In genomic region chr1:153697873-153698647, GRCh38 we compare ENCODE assay signal across 8 cellular contexts. TPM values are rescaled to one million over a fixed set of nuclear protein-coding genes. Genes with fewer than 3 reads are reported as not detected.
A peak's percentile ranks its signal among the peaks of the same experiment; 100 is the strongest.
DNase-seq lines count a peak whose midpoint lies in the region; ATAC-seq, FAIRE-seq and TF ChIP-seq lines count a peak whose summit lies in the region.

No MANE protein-coding gene starts in this region.

- peak; percentile 14 for FAIRE-seq in GM19239 (lab: Jason Lieb, UNC)

- H3K27ac Mint-ChIP-seq in immature natural killer cell, result peak overlapping the region in 2 of 6 donors; percentile 40
- H3K27ac Mint-ChIP-seq in activated T-helper 17 cell treated with anti-CD3 and anti-CD28 coated beads, Interleukin-2, amount 50 U/mL, for 72 hours, result no peak overlapping the region

- peak; percentile 45 to 57 for ATAC-seq in gastrocnemius medialis
- no peak for ATAC-seq in activated T-helper 17 cell treated with anti-CD3 and anti-CD28 coated beads, Interleukin-2, amount 50 U/mL, for 72 hours (replicated peaks)
- no peak for ATAC-seq in HG02588 (IDR thresholded peaks at IDR 0.05; ENCODE audit: unreplicated experiment)

- intact Hi-C loops in gastrocnemius medialis (cut with DNase I; ENCODE audit: low total_unique reads), result no loop called here

- in situ Hi-C loops in gastrocnemius medialis (cut with MboI; ENCODE audit: low sequenced_read_pairs in 4 of 4), result loop anchor here in 1 of 4 donors (25.0 kb wide), 1 partner anchor 289 kb away; the partner anchor contains the start of genes JTB, RAB13 and RPS27

- H3K9me3 ChIP-seq in gastrocnemius medialis, result no peaks in the 10 kb centered on the region

- peaks cover 0 to 2% (median 0%) of the 10 kb centered on the region in 3 donors for H3K27me3 Mint-ChIP-seq in immature natural killer cell (ENCODE audit: low read depth in 3 of 3)
- H3K27me3 Mint-ChIP-seq in activated T-helper 17 cell treated with anti-CD3 and anti-CD28 coated beads, Interleukin-2, amount 50 U/mL, for 72 hours, result no peaks in the 10 kb centered on the region

- DNase-seq in GM19239 (ENCODE audit: insufficient read length, low spot score) (no peak), cardiac fibroblast (ENCODE audit: low read depth in 2 of 2) (peak; percentile 63 to 91), immature natural killer cell (no peak), gastrocnemius medialis (peak in 1 of 2 donors; percentile 25), NCI-H748 treated with DMSO at 0.1 percent for 48 hours (lab: John Stamatoyannopoulos, UW) (no peak), SIG-M5 (lab: John Stamatoyannopoulos, UW) (no peak)

- H3K27ac ChIP-seq in gastrocnemius medialis, result peak overlapping the region; percentile 63 to 79 (median 69)

- no peaks in the 10 kb centered on the region for H3K36me3 Mint-ChIP-seq in immature natural killer cell
- H3K36me3 Mint-ChIP-seq in activated T-helper 17 cell treated with anti-CD3 and anti-CD28 coated beads, Interleukin-2, amount 50 U/mL, for 72 hours (ENCODE audit: low read depth), result no peaks in the 10 kb centered on the region

- H3K4me3 Mint-ChIP-seq in immature natural killer cell, result peak overlapping the region in 3 of 5 donors; percentile 27 to 46 (median 33)
- H3K4me3 Mint-ChIP-seq in activated T-helper 17 cell treated with anti-CD3 and anti-CD28 coated beads, Interleukin-2, amount 50 U/mL, for 72 hours, result no peak overlapping the region

- no peaks in the 10 kb centered on the region for H3K9me3 Mint-ChIP-seq in immature natural killer cell
- no peaks in the 10 kb centered on the region for H3K9me3 Mint-ChIP-seq in activated T-helper 17 cell treated with anti-CD3 and anti-CD28 coated beads, Interleukin-2, amount 50 U/mL, for 72 hours

- H3K36me3 ChIP-seq in gastrocnemius medialis, result no peaks in the 10 kb centered on the region

- peaks cover 0 to 4% of the 10 kb centered on the region in 2 donors for H3K4me1 ChIP-seq in gastrocnemius medialis

- H3K27me3 ChIP-seq in gastrocnemius medialis, result no peaks in the 10 kb centered on the region

- H3K4me1 Mint-ChIP-seq in immature natural killer cell, result no peaks in the 10 kb centered on the region
- H3K4me1 Mint-ChIP-seq in activated T-helper 17 cell treated with anti-CD3 and anti-CD28 coated beads, Interleukin-2, amount 50 U/mL, for 72 hours, result no peaks in the 10 kb centered on the region

- TF ChIP-seq POLR2A in gastrocnemius medialis (IDR thresholded peaks at IDR 0.05), result no peak

- no peak overlapping the region for H3K4me3 ChIP-seq in cardiac fibroblast (replicated peaks in 1 of 2; ENCODE audit: low read depth in 2 of 2, low read length in 2 of 2)
- H3K4me3 ChIP-seq in gastrocnemius medialis, result peak overlapping the region in 1 of 4 donors; percentile 1

- no peak for TF ChIP-seq CTCF in cardiac fibroblast (IDR thresholded peaks at IDR 0.05; ENCODE audit: low read depth, low read length)
- no peak for TF ChIP-seq CTCF in gastrocnemius medialis (IDR thresholded peaks at IDR 0.05 in 4 of 5, conservative IDR thresholded peaks at IDR 0.05 in 1 of 5)

RNA-seq across cellular contexts. Expression of gene NPR1, which starts 19.6 kb away (rescaled TPM):
- polyA plus RNA-seq in immature natural killer cell, result not detected
- total RNA-seq in gastrocnemius medialis, result 1 to 10 TPM; 3.0 to 7.1 (median 4.5) TPM
- under 1 TPM in 1 of 2 donors, not detected in 1; 0.19 TPM for total RNA-seq in activated T-helper 17 cell treated with anti-CD3 and anti-CD28 coated beads, Interleukin-2, amount 50 U/mL, for 72 hours

RNA-seq across cellular contexts. Expression of gene ILF2, which starts 27.3 kb away (rescaled TPM):
- 100 to 1,000 TPM; 162 to 221 (median 164) TPM for polyA plus RNA-seq in immature natural killer cell
- total RNA-seq in gastrocnemius medialis, result 100 to 1,000 TPM; 110 to 138 (median 117) TPM
- 100 to 1,000 TPM; 153 to 245 TPM for total RNA-seq in activated T-helper 17 cell treated with anti-CD3 and anti-CD28 coated beads, Interleukin-2, amount 50 U/mL, for 72 hours

RNA-seq across cellular contexts. Expression of gene INTS3, which starts 29.8 kb away (rescaled TPM):
- polyA plus RNA-seq in immature natural killer cell, result 10 to 100 TPM in 1 of 3 donors, 1 to 10 TPM in 2; 7.5 to 14.5 (median 7.9) TPM
- 10 to 100 TPM; 16.1 to 28.0 (median 19.9) TPM for total RNA-seq in gastrocnemius medialis
- 100 to 1,000 TPM in 1 of 2 donors, 10 to 100 TPM in 1; 49.5 to 103 TPM for total RNA-seq in activated T-helper 17 cell treated with anti-CD3 and anti-CD28 coated beads, Interleukin-2, amount 50 U/mL, for 72 hours

RNA-seq across cellular contexts. Expression of gene SNAPIN, which starts 39.6 kb away (rescaled TPM):
- polyA plus RNA-seq in immature natural killer cell, result 100 to 1,000 TPM in 1 of 3 donors, 10 to 100 TPM in 2; 95.8 to 106 (median 96.0) TPM
- total RNA-seq in gastrocnemius medialis, result 100 to 1,000 TPM in 1 of 4 donors, 10 to 100 TPM in 3; 64.0 to 127 (median 90.0) TPM
- 10 to 100 TPM; 27.3 to 29.0 TPM for total RNA-seq in activated T-helper 17 cell treated with anti-CD3 and anti-CD28 coated beads, Interleukin-2, amount 50 U/mL, for 72 hours

Comparison
In these comparisons a context has a peak if more than half of its experiments do, and no peak if none do; other contexts are left out.
1. DNase-seq: peak in cardiac fibroblast (2 of 2); none in GM19239 (single experiment), immature natural killer cell (0 of 3), NCI-H748 treated with DMSO at 0.1 percent for 48 hours (single experiment) and SIG-M5 (single experiment).
2. ATAC-seq: peak in gastrocnemius medialis (2 of 2); none in activated T-helper 17 cell treated with anti-CD3 and anti-CD28 coated beads, Interleukin-2, amount 50 U/mL, for 72 hours (single experiment) and HG02588 (single experiment).